ENCODE assay signal across 28 cellular contexts in genomic region chr5:19285286-19285685, GRCh38.
"Had no signal": no experiment of that assay in that cellular context is flagged by ENCODE, and none has a peak within 500 bp of the region (broad histone marks: within the 10 kb centered on the region; RNA-seq: fewer than 3 reads in every experiment).

No MANE protein-coding gene starts in this region.

- DNase-seq: colonic mucosa; cortex of kidney; effector CD8-positive, alpha-beta T cell; effector memory CD8-positive, alpha-beta T cell; endodermal cell; erythroblast; esophagus squamous epithelium; foreskin fibroblast; foreskin melanocyte; gastrocnemius medialis; glutamatergic neuron; head of caudate nucleus; heart right ventricle; hippocampal formation; left cardiac atrium; left lung; left ventricle myocardium superior; lower lobe of right lung; mesenchymal stem cell; mucosa of descending colon; naive B cell had no signal

- FAIRE-seq: endometrium, islet of Langerhans, keratinocyte had no signal

- H3K27ac ChIP-seq: colonic mucosa, epithelial cell of prostate, esophagus squamous epithelium, gastrocnemius medialis, heart right ventricle, left lung, lower lobe of right lung had no signal

- H3K27me3 Mint-ChIP-seq: dendritic cell treated with granulocyte-macrophage colony-stimulating factor and Interleukin-4, amounts not matched to agents 40 ng/mL and 50 ng/mL, for 4 days; effector memory CD8-positive, alpha-beta T cell; naive B cell had no signal

- H3K4me3 ChIP-seq: colonic mucosa, esophagus squamous epithelium, gastrocnemius medialis, heart right ventricle, left lung, lower lobe of right lung, mucosa of descending colon had no signal

- H3K36me3 ChIP-seq: colonic mucosa, esophagus squamous epithelium, gastrocnemius medialis, heart right ventricle, left lung, lower lobe of right lung had no signal

- ATAC-seq: effector memory CD8-positive, alpha-beta T cell; esophagus mucosa; gastrocnemius medialis; heart right ventricle; left cardiac atrium; left lung; left ventricle myocardium superior; lower lobe of right lung; mucosa of descending colon had no signal

- H3K27me3 ChIP-seq: colonic mucosa, esophagus squamous epithelium, gastrocnemius medialis, heart right ventricle, left lung had no signal

- H3K27ac Mint-ChIP-seq: dendritic cell treated with granulocyte-macrophage colony-stimulating factor and Interleukin-4, amounts not matched to agents 40 ng/mL and 50 ng/mL, for 4 days; effector memory CD8-positive, alpha-beta T cell; endodermal cell; mesothelial cell of epicardium; naive B cell had no signal

- H3K9me3 ChIP-seq: colonic mucosa, gastrocnemius medialis had no signal

- H3K4me1 Mint-ChIP-seq: endodermal cell, mesothelial cell of epicardium, naive B cell had no signal

- H3K4me1 ChIP-seq: colonic mucosa, esophagus squamous epithelium, gastrocnemius medialis, heart right ventricle, left lung, lower lobe of right lung had no signal

- H3K4me3 Mint-ChIP-seq: dendritic cell treated with granulocyte-macrophage colony-stimulating factor and Interleukin-4, amounts not matched to agents 40 ng/mL and 50 ng/mL, for 4 days; effector memory CD8-positive, alpha-beta T cell; endodermal cell; mesothelial cell of epicardium; naive B cell had no signal
